In the genomic region with DNA sequence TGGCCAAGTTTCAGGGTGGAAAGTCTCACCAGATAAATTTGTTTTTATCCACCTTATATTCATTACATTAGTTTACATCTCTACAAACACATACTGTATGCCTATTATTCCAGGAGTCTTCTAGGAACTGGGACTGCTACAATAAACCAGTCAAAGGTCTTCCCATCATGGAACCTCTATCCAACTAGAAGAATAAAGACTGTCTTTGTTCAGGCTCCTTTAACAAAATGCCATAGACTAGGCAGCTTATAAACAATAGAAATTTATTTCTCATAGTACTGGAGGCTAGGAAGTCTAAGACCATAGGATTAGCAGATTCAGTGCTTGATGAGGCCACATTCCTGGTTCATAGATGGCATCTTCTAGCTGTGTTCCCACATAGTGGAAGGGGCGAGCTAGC, we compare ENCODE assay signal across 23 cellular contexts.
"Had no signal": no experiment of that assay in that cellular context is flagged by ENCODE, and none has a peak within 500 bp of the region (broad histone marks: within the 10 kb centered on the region; RNA-seq: fewer than 3 reads in every experiment).

No MANE protein-coding gene starts in this region.

- H3K9me3 ChIP-seq: colonic mucosa, esophagus muscularis mucosa, esophagus squamous epithelium, gastrocnemius medialis, gastroesophageal sphincter, heart left ventricle, heart right ventricle had no signal

- H3K9me3 Mint-ChIP-seq: dendritic cell treated with granulocyte-macrophage colony-stimulating factor and Interleukin-4, amounts not matched to agents 40 ng/mL and 50 ng/mL, for 4 days; effector memory CD8-positive, alpha-beta T cell; endodermal cell had no signal

- H3K4me1 ChIP-seq: colonic mucosa, esophagus muscularis mucosa, esophagus squamous epithelium, foreskin keratinocyte, gastrocnemius medialis, gastroesophageal sphincter, heart left ventricle, heart right ventricle had no signal

- H3K4me3 ChIP-seq: colonic mucosa, coronary artery, dorsolateral prefrontal cortex, esophagus muscularis mucosa, esophagus squamous epithelium, gastrocnemius medialis, gastroesophageal sphincter, heart left ventricle, heart right ventricle had no signal

- H3K4me3 Mint-ChIP-seq: dendritic cell treated with granulocyte-macrophage colony-stimulating factor and Interleukin-4, amounts not matched to agents 40 ng/mL and 50 ng/mL, for 4 days; effector memory CD8-positive, alpha-beta T cell; endodermal cell had no signal

- H3K27me3 Mint-ChIP-seq: dendritic cell treated with granulocyte-macrophage colony-stimulating factor and Interleukin-4, amounts not matched to agents 40 ng/mL and 50 ng/mL, for 4 days; effector memory CD8-positive, alpha-beta T cell had no signal

- H3K27me3 ChIP-seq: colonic mucosa, dorsolateral prefrontal cortex, esophagus muscularis mucosa, esophagus squamous epithelium, foreskin keratinocyte, gastrocnemius medialis, gastroesophageal sphincter, heart left ventricle, heart right ventricle had no signal

- H3K36me3 ChIP-seq: colonic mucosa, esophagus muscularis mucosa, esophagus squamous epithelium, gastrocnemius medialis, gastroesophageal sphincter, heart left ventricle, heart right ventricle had no signal

- H3K4me1 Mint-ChIP-seq: endodermal cell had no signal

- H3K27ac Mint-ChIP-seq: dendritic cell treated with granulocyte-macrophage colony-stimulating factor and Interleukin-4, amounts not matched to agents 40 ng/mL and 50 ng/mL, for 4 days; effector memory CD8-positive, alpha-beta T cell; endodermal cell had no signal

- H3K27ac ChIP-seq: colonic mucosa, coronary artery, dorsolateral prefrontal cortex, epithelial cell of prostate, esophagus muscularis mucosa, esophagus squamous epithelium, foreskin keratinocyte, gastrocnemius medialis, gastroesophageal sphincter, heart left ventricle, heart right ventricle had no signal

- DNase-seq: colonic mucosa; cortex of kidney; dermis blood vessel endothelial cell; dorsolateral prefrontal cortex; effector CD4-positive, alpha-beta T cell; effector CD8-positive, alpha-beta T cell; effector memory CD4-positive, alpha-beta T cell; effector memory CD8-positive, alpha-beta T cell; endodermal cell; erythroblast; esophagus squamous epithelium; foreskin fibroblast; gastrocnemius medialis; glutamatergic neuron; head of caudate nucleus; heart left ventricle; heart right ventricle had no signal
